31 cellular contexts compared by ENCODE assay signal in the genomic region with DNA sequence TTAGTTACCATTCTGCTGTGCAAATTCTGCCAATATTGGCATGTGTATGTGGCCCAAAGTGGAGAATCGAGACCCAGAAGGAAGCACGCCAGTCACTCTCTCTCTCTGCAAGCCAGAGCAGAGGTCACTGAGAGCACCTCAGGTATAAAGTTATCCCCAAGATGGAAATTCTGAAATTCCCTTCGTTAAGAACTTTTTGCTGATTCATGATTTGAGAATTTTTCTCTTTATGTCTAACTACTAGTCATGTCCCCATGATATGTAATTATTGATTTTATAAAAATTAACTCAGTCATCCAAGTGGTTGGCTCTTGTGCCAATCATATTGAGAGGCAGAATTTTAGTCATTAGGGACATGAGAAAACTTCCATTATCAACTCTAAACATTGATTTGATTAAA.
"Had no signal": no experiment of that assay in that cellular context is flagged by ENCODE, and none has a peak within 500 bp of the region (broad histone marks: within the 10 kb centered on the region; RNA-seq: fewer than 3 reads in every experiment).

No MANE protein-coding gene starts in this region.

- H3K4me3 ChIP-seq: neural progenitor cell, ovary, psoas muscle, skin epidermis, smooth muscle cell, spleen, suprapubic skin, testis, tibial nerve, upper lobe of left lung, vagina had no signal

- ATAC-seq: natural killer cell; psoas muscle; right cardiac atrium; sciatic nerve; stimulated activated memory B cell treated with anti-CD40 and anti-IgM and Interleukin-4, amounts not matched to agents 10 μg/mL and 1 μg/mL and 100 μg/mL, for 72 hours; stimulated activated naive CD8-positive, alpha-beta T cell treated with anti-CD3 and anti-CD28 coated beads, Interleukin-15, amount 100 ng/mL, for 72 hours; stimulated activated naive CD8-positive, alpha-beta T cell treated with anti-CD3 and anti-CD28 coated beads, Interleukin-15, Interleukin-2, amounts not matched to agents 100 U/mL and 50 U/mL, for 24 hours had no signal

- H2AFZ ChIP-seq: neural progenitor cell, parathyroid adenoma had no signal

- H3K27ac ChIP-seq: neural progenitor cell, ovary, parathyroid adenoma, psoas muscle, skin epidermis, spleen, suprapubic skin, testis, tibial nerve, upper lobe of left lung, vagina had no signal

- H3K4me1 Mint-ChIP-seq: natural killer cell; nephron; stimulated activated memory B cell treated with anti-CD40 and anti-IgM and Interleukin-4, amounts not matched to agents 10 μg/mL and 1 μg/mL and 100 μg/mL, for 72 hours; stimulated activated naive CD8-positive, alpha-beta T cell treated with anti-CD3 and anti-CD28 coated beads, Interleukin-15, amount 100 ng/mL, for 72 hours had no signal

- H3K9me3 ChIP-seq: ovary, psoas muscle, spleen, suprapubic skin, testis, tibial nerve, upper lobe of left lung, vagina had no signal

- H3K36me3 Mint-ChIP-seq: natural killer cell; neural progenitor cell; stimulated activated memory B cell treated with anti-CD40 and anti-IgM and Interleukin-4, amounts not matched to agents 10 μg/mL and 1 μg/mL and 100 μg/mL, for 72 hours had no signal

- H3K27me3 Mint-ChIP-seq: progenitor cell of endocrine pancreas; stimulated activated memory B cell treated with anti-CD40 and anti-IgM and Interleukin-4, amounts not matched to agents 10 μg/mL and 1 μg/mL and 100 μg/mL, for 72 hours; stimulated activated naive CD8-positive, alpha-beta T cell treated with anti-CD3 and anti-CD28 coated beads, Interleukin-15, amount 100 ng/mL, for 72 hours had no signal

- H3K27me3 ChIP-seq: neural progenitor cell, ovary, spleen, suprapubic skin, testis, upper lobe of left lung, vagina had no signal

- H3K4me1 ChIP-seq: parathyroid adenoma, psoas muscle, spleen, suprapubic skin, testis, tibial nerve, upper lobe of left lung, vagina had no signal

- H3K4me2 ChIP-seq: neural progenitor cell, smooth muscle cell had no signal

- H3K36me3 ChIP-seq: neural progenitor cell, ovary, spleen, suprapubic skin, tibial nerve, upper lobe of left lung, vagina had no signal

- H3K27ac Mint-ChIP-seq: natural killer cell; nephron; neural progenitor cell; progenitor cell of endocrine pancreas; stimulated activated memory B cell treated with anti-CD40 and anti-IgM and Interleukin-4, amounts not matched to agents 10 μg/mL and 1 μg/mL and 100 μg/mL, for 72 hours; stimulated activated naive CD8-positive, alpha-beta T cell treated with anti-CD3 and anti-CD28 coated beads, Interleukin-15, amount 100 ng/mL, for 72 hours had no signal

- H3K4me3 Mint-ChIP-seq: natural killer cell; nephron; neural progenitor cell; stimulated activated memory B cell treated with anti-CD40 and anti-IgM and Interleukin-4, amounts not matched to agents 10 μg/mL and 1 μg/mL and 100 μg/mL, for 72 hours; stimulated activated naive CD8-positive, alpha-beta T cell treated with anti-CD3 and anti-CD28 coated beads, Interleukin-15, amount 100 ng/mL, for 72 hours had no signal

- H3K9me3 Mint-ChIP-seq: stimulated activated naive CD8-positive, alpha-beta T cell treated with anti-CD3 and anti-CD28 coated beads, Interleukin-15, amount 100 ng/mL, for 72 hours had no signal

- FAIRE-seq: urothelium cell line had no signal

- H3K79me2 ChIP-seq: parathyroid adenoma had no signal

- DNase-seq: natural killer cell; occipital lobe; ovary; posterior cingulate gyrus; psoas muscle; right cardiac atrium; spleen; stimulated activated CD4-positive, alpha-beta T cell treated with anti-CD3 and anti-CD28 coated beads, Interleukin-12 subunit alpha, Interleukin-12 subunit beta, amount 100 ng/mL, for 4 hours; stimulated activated CD4-positive, alpha-beta T cell treated with anti-CD3 and anti-CD28 coated beads, Interleukin-1b, Interleukin-23, amount 100 ng/mL, for 48 hours; stimulated activated CD4-positive, alpha-beta T cell treated with anti-CD3 and anti-CD28 coated beads, Interleukin-4, amount 100 ng/mL, for 1 hour; stimulated activated CD4-positive, alpha-beta T cell treated with anti-CD3 and anti-CD28 coated beads, Interleukin-4, amount 100 ng/mL, for 4 hours; stimulated activated CD8-positive, alpha-beta memory T cell treated with anti-CD3 and anti-CD28 coated beads, Interleukin-4, amount 100 ng/mL, for 48 hours; stimulated activated naive CD4-positive, alpha-beta T cell; stimulated activated naive CD8-positive, alpha-beta T cell treated with anti-CD3 and anti-CD28 coated beads, Interleukin-15, amount 100 ng/mL, for 72 hours; stimulated activated naive CD8-positive, alpha-beta T cell treated with anti-CD3 and anti-CD28 coated beads, Interleukin-15, Interleukin-2, amounts not matched to agents 100 U/mL and 50 U/mL, for 24 hours; substantia nigra; testis; trophoblast cell; upper lobe of left lung had no signal

- H3K9ac ChIP-seq: neural progenitor cell, parathyroid adenoma had no signal
